In the genomic region with DNA sequence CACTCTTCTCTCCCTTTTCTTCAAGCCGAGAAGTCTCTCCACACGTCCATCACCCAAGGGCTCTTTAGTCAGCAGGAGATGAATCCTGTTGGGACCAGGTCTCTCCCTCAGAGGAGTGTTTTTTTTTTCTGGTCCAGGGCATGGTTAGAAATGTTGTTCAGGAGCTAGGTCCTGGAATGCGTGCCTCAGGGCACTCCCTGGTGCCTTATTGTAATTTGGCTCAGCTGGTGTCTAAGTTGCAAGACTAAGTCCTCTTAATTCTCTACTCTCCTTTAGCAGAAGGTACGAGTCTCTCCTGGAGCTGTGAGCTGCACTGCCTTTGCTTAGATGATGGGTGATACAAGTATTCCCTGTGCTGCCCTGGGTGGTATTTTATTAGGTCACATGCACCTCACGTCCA, we compare ENCODE assay signal across 28 cellular contexts.
"Had no signal": no experiment of that assay in that cellular context is flagged by ENCODE, and none has a peak within 500 bp of the region (broad histone marks: within the 10 kb centered on the region; RNA-seq: fewer than 3 reads in every experiment).

No MANE protein-coding gene starts in this region.

- H3K4me1 Mint-ChIP-seq: stimulated activated effector memory CD8-positive, alpha-beta T cell treated with anti-CD3 and anti-CD28 coated beads, Interleukin-12 subunit alpha, Interleukin-12 subunit beta, amount 100 ng/mL, for 72 hours; stimulated activated memory B cell treated with anti-CD40 and anti-IgM and Interleukin-4, amounts not matched to agents 10 μg/mL and 1 μg/mL and 100 μg/mL, for 72 hours; stimulated activated naive B cell treated with anti-CD40 and anti-IgM and Interleukin-4, amounts not matched to agents 10 μg/mL and 1 μg/mL and 100 μg/mL, for 72 hours; stimulated activated naive CD8-positive, alpha-beta T cell treated with anti-CD3 and anti-CD28 coated beads, Interleukin-15, amount 100 ng/mL, for 72 hours had no signal

- H3K4me1 ChIP-seq: stomach, suprapubic skin, testis, thyroid gland, tibial artery, tibial nerve, transverse colon, upper lobe of left lung, upper lobe of right lung, uterus, vagina had no signal

- DNase-seq: stimulated activated CD4-positive, alpha-beta T cell treated with anti-CD3 and anti-CD28 coated beads, Interleukin-2, amount 100 ng/mL, for 48 hours; stimulated activated CD4-positive, alpha-beta T cell treated with anti-CD3 and anti-CD28 coated beads, Interleukin-4, amount 100 ng/mL, for 1 hour; stimulated activated CD4-positive, alpha-beta T cell treated with anti-CD3 and anti-CD28 coated beads, Interleukin-4, amount 100 ng/mL, for 24 hours; stimulated activated CD4-positive, alpha-beta T cell treated with anti-CD3 and anti-CD28 coated beads, Interleukin-4, amount 100 ng/mL, for 4 hours; stimulated activated CD8-positive, alpha-beta memory T cell treated with anti-CD3 and anti-CD28 coated beads, Interleukin-4, amount 100 ng/mL, for 48 hours; stimulated activated naive B cell treated with anti-CD40 and anti-IgM and Interleukin-4, amounts not matched to agents 10 μg/mL and 1 μg/mL and 100 μg/mL, for 72 hours; stimulated activated naive CD4-positive, alpha-beta T cell; stimulated activated naive CD8-positive, alpha-beta T cell treated with anti-CD3 and anti-CD28 coated beads, Interleukin-15, amount 100 ng/mL, for 72 hours; stimulated activated naive CD8-positive, alpha-beta T cell treated with anti-CD3 and anti-CD28 coated beads, Interleukin-15, Interleukin-2, amounts not matched to agents 100 U/mL and 50 U/mL, for 24 hours; stomach; substantia nigra; testis; thyroid gland; tibial artery; transverse colon; trophoblast cell; upper lobe of left lung; upper lobe of right lung; uterus had no signal

- H3K36me3 Mint-ChIP-seq: stimulated activated effector memory CD8-positive, alpha-beta T cell treated with anti-CD3 and anti-CD28 coated beads, Interleukin-12 subunit alpha, Interleukin-12 subunit beta, amount 100 ng/mL, for 72 hours; stimulated activated memory B cell treated with anti-CD40 and anti-IgM and Interleukin-4, amounts not matched to agents 10 μg/mL and 1 μg/mL and 100 μg/mL, for 72 hours had no signal

- FAIRE-seq: urothelium cell line had no signal

- ATAC-seq: stimulated activated effector memory CD8-positive, alpha-beta T cell treated with anti-CD3 and anti-CD28 coated beads, Interleukin-12 subunit alpha, Interleukin-12 subunit beta, amount 100 ng/mL, for 72 hours; stimulated activated memory B cell treated with anti-CD40 and anti-IgM and Interleukin-4, amounts not matched to agents 10 μg/mL and 1 μg/mL and 100 μg/mL, for 72 hours; stimulated activated naive B cell treated with anti-CD40 and anti-IgM and Interleukin-4, amounts not matched to agents 10 μg/mL and 1 μg/mL and 100 μg/mL, for 72 hours; stimulated activated naive CD8-positive, alpha-beta T cell treated with anti-CD3 and anti-CD28 coated beads, Interleukin-15, amount 100 ng/mL, for 72 hours; stimulated activated naive CD8-positive, alpha-beta T cell treated with anti-CD3 and anti-CD28 coated beads, Interleukin-15, Interleukin-2, amounts not matched to agents 100 U/mL and 50 U/mL, for 24 hours; upper lobe of right lung had no signal

- H3K4me3 ChIP-seq: stomach, suprapubic skin, testis, thoracic aorta, thyroid gland, tibial artery, tibial nerve, transverse colon, upper lobe of left lung, upper lobe of right lung, uterus, vagina had no signal

- H3K36me3 ChIP-seq: thoracic aorta, thyroid gland, upper lobe of left lung, upper lobe of right lung, uterus, vagina had no signal

- H3K27me3 ChIP-seq: stomach, suprapubic skin, testis, thyroid gland, tibial artery, tibial nerve, transverse colon, upper lobe of left lung, upper lobe of right lung, uterus, vagina had no signal

- H3K27me3 Mint-ChIP-seq: stimulated activated memory B cell treated with anti-CD40 and anti-IgM and Interleukin-4, amounts not matched to agents 10 μg/mL and 1 μg/mL and 100 μg/mL, for 72 hours; stimulated activated naive B cell treated with anti-CD40 and anti-IgM and Interleukin-4, amounts not matched to agents 10 μg/mL and 1 μg/mL and 100 μg/mL, for 72 hours; stimulated activated naive CD8-positive, alpha-beta T cell treated with anti-CD3 and anti-CD28 coated beads, Interleukin-15, amount 100 ng/mL, for 72 hours; stimulated activated naive CD8-positive, alpha-beta T cell treated with anti-CD3 and anti-CD28 coated beads, Interleukin-15, Interleukin-2, amounts not matched to agents 100 ng/mL and 50 ng/mL, for 24 hours; type B pancreatic cell had no signal

- H3K27ac Mint-ChIP-seq: stimulated activated effector memory CD8-positive, alpha-beta T cell treated with anti-CD3 and anti-CD28 coated beads, Interleukin-12 subunit alpha, Interleukin-12 subunit beta, amount 100 ng/mL, for 72 hours; stimulated activated memory B cell treated with anti-CD40 and anti-IgM and Interleukin-4, amounts not matched to agents 10 μg/mL and 1 μg/mL and 100 μg/mL, for 72 hours; stimulated activated naive B cell treated with anti-CD40 and anti-IgM and Interleukin-4, amounts not matched to agents 10 μg/mL and 1 μg/mL and 100 μg/mL, for 72 hours; stimulated activated naive CD8-positive, alpha-beta T cell treated with anti-CD3 and anti-CD28 coated beads, Interleukin-15, amount 100 ng/mL, for 72 hours; stimulated activated naive CD8-positive, alpha-beta T cell treated with anti-CD3 and anti-CD28 coated beads, Interleukin-15, Interleukin-2, amounts not matched to agents 100 ng/mL and 50 ng/mL, for 24 hours; type B pancreatic cell had no signal

- H3K4me3 Mint-ChIP-seq: stimulated activated effector memory CD8-positive, alpha-beta T cell treated with anti-CD3 and anti-CD28 coated beads, Interleukin-12 subunit alpha, Interleukin-12 subunit beta, amount 100 ng/mL, for 72 hours; stimulated activated memory B cell treated with anti-CD40 and anti-IgM and Interleukin-4, amounts not matched to agents 10 μg/mL and 1 μg/mL and 100 μg/mL, for 72 hours; stimulated activated naive B cell treated with anti-CD40 and anti-IgM and Interleukin-4, amounts not matched to agents 10 μg/mL and 1 μg/mL and 100 μg/mL, for 72 hours; stimulated activated naive CD8-positive, alpha-beta T cell treated with anti-CD3 and anti-CD28 coated beads, Interleukin-15, amount 100 ng/mL, for 72 hours; stimulated activated naive CD8-positive, alpha-beta T cell treated with anti-CD3 and anti-CD28 coated beads, Interleukin-15, Interleukin-2, amounts not matched to agents 100 ng/mL and 50 ng/mL, for 24 hours; type B pancreatic cell had no signal

- H3K27ac ChIP-seq: stomach, suprapubic skin, testis, thoracic aorta, thyroid gland, tibial artery, tibial nerve, transverse colon, upper lobe of left lung, upper lobe of right lung, uterus, vagina had no signal
